In genomic region chr5:166166071-166166470, GRCh38 we compare ENCODE assay signal across 14 cellular contexts.
A peak's percentile ranks its signal among the peaks of the same experiment; 100 is the strongest.
DNase-seq lines count a peak whose midpoint lies in the region; ATAC-seq and TF ChIP-seq lines count a peak whose summit lies in the region.
"Had no signal": no experiment of that assay in that cellular context is flagged by ENCODE, and none has a peak within 500 bp of the region (broad histone marks: within the 10 kb centered on the region; RNA-seq: fewer than 3 reads in every experiment).

No MANE protein-coding gene starts in this region.

- H2AFZ ChIP-seq in GM23338: no peak overlapping the region

- peaks cover 17% of the 10 kb centered on the region for H3K4me1 ChIP-seq in GM23338 (ENCODE audit: insufficient read depth)
- H3K4me1 ChIP-seq in HUES48 (ENCODE audit: control insufficient read depth, insufficient read depth, low read length): peaks cover 27% of the 10 kb centered on the region
- peaks cover 22% of the 10 kb centered on the region for H3K4me1 ChIP-seq in iPS-18a (ENCODE audit: control insufficient read depth, low read depth, low read length)
- H3K4me1 ChIP-seq in colonic mucosa: no peaks in the 10 kb centered on the region

- no peaks in the 10 kb centered on the region for H3K9me2 ChIP-seq in GM23338 (ENCODE audit: insufficient read depth)

- H3K36me3 Mint-ChIP-seq in GM23338 (ENCODE audit: low read depth): no peaks in the 10 kb centered on the region
- H3K36me3 Mint-ChIP-seq in activated CD4-positive, alpha-beta T cell treated with anti-CD3 and anti-CD28 coated beads, Interleukin-2, amount 10 ng/mL, durations not matched to agents 24 days and 14 days (ENCODE audit: low read depth): no peaks in the 10 kb centered on the region

- DNase-seq in GM23338 (ENCODE audit: low spot score) (peak; percentile 5), NCI-H748 treated with DMSO at 0.1 percent for 48 hours (lab: John Stamatoyannopoulos, UW) (peak; percentile 83), colonic mucosa (no peak)
- no peak for DNase-seq in stimulated activated CD4-positive, alpha-beta T cell treated with anti-CD3 and anti-CD28 coated beads, Interleukin-1b, Interleukin-23, amount 100 ng/mL, for 48 hours
- DNase-seq in effector CD4-positive, alpha-beta T cell: no peak
- DNase-seq in activated CD4-positive, alpha-beta T cell treated with anti-CD3 and anti-CD28 coated beads, Interleukin-2, amount 10 ng/mL, durations not matched to agents 24 days and 14 days: no peak
- DNase-seq: NCI-H1436 treated with DMSO at 0.1 percent for 48 hours, NCI-H2171 treated with DMSO at 0.1 percent for 48 hours, NCI-H510A treated with DMSO at 0.1 percent for 48 hours, SIG-M5 had no signal

- H3K9ac ChIP-seq in HUES48 (ENCODE audit: low read depth, low read length) (no peak overlapping the region), iPS-18a (ENCODE audit: low read length) (no peak overlapping the region), colonic mucosa (ENCODE audit: low read depth in 2 of 2, low read length in 2 of 2) (no peak overlapping the region)

- no peaks in the 10 kb centered on the region for H3K79me2 ChIP-seq in GM23338 (replicated peaks; ENCODE audit: insufficient read depth)

- ATAC-seq in GM23338: peak; percentile 85
- ATAC-seq: HCT116, K562 had no signal

- no peak overlapping the region for H3K4me3 Mint-ChIP-seq in GM23338
- no peak overlapping the region for H3K4me3 Mint-ChIP-seq in activated CD4-positive, alpha-beta T cell treated with anti-CD3 and anti-CD28 coated beads, Interleukin-2, amount 10 ng/mL, durations not matched to agents 24 days and 14 days

- H3K9me3 ChIP-seq in HUES48 (ENCODE audit: control insufficient read depth, insufficient read depth, low read length): no peaks in the 10 kb centered on the region
- no peaks in the 10 kb centered on the region for H3K9me3 ChIP-seq in iPS-18a (ENCODE audit: control insufficient read depth, low read depth, low read length)
- no peaks in the 10 kb centered on the region for H3K9me3 ChIP-seq in colonic mucosa

- intact Hi-C loops in colonic mucosa (cut with DNase I): no loop called here
- intact Hi-C loops in activated CD4-positive, alpha-beta T cell treated with anti-CD3 and anti-CD28 coated beads, Interleukin-2, amount 10 ng/mL, durations not matched to agents 24 days and 14 days (cut with micrococcal nuclease): no loop called here

- H3K27ac ChIP-seq in GM23338 (ENCODE audit: low read depth) (peak overlapping the region; percentile 5; the same call in 1 of the 2 replicates), HUES48 (ENCODE audit: low read depth, low read length) (peak overlapping the region; percentile 53), iPS-18a (ENCODE audit: low read length) (peak overlapping the region; percentile 58), colonic mucosa (no peak overlapping the region)

- TF ChIP-seq CTCF in GM23338 (conservative IDR thresholded peaks at IDR 0.05; ENCODE audit: low read depth in 2 of 2) (no peak), colonic mucosa (IDR thresholded peaks at IDR 0.05) (no peak)

- no peak overlapping the region for H3K4me3 ChIP-seq in GM23338
- H3K4me3 ChIP-seq in HUES48 (ENCODE audit: low read depth, low read length): no peak overlapping the region
- no peak overlapping the region for H3K4me3 ChIP-seq in iPS-18a (ENCODE audit: low read length)
- H3K4me3 ChIP-seq in colonic mucosa: no peak overlapping the region
- H3K4me3 ChIP-seq: K562 had no signal

- H3K4me2 ChIP-seq in GM23338: no peak overlapping the region

- peaks cover 30% of the 10 kb centered on the region for H3K4me1 Mint-ChIP-seq in GM23338
- H3K4me1 Mint-ChIP-seq in activated CD4-positive, alpha-beta T cell treated with anti-CD3 and anti-CD28 coated beads, Interleukin-2, amount 10 ng/mL, durations not matched to agents 24 days and 14 days: no peaks in the 10 kb centered on the region

- no peaks in the 10 kb centered on the region for H3K9me3 Mint-ChIP-seq in GM23338
- H3K9me3 Mint-ChIP-seq in activated CD4-positive, alpha-beta T cell treated with anti-CD3 and anti-CD28 coated beads, Interleukin-2, amount 10 ng/mL, durations not matched to agents 24 days and 14 days: peaks cover 2% of the 10 kb centered on the region

- H3K27me3 Mint-ChIP-seq in GM23338 (ENCODE audit: insufficient read depth, low read depth, poor library complexity): peaks cover 2% of the 10 kb centered on the region
- H3K27me3 Mint-ChIP-seq in activated CD4-positive, alpha-beta T cell treated with anti-CD3 and anti-CD28 coated beads, Interleukin-2, amount 10 ng/mL, durations not matched to agents 24 days and 14 days: no peaks in the 10 kb centered on the region

- H3K36me3 ChIP-seq in GM23338 (ENCODE audit: insufficient read depth): no peaks in the 10 kb centered on the region
- H3K36me3 ChIP-seq in HUES48 (ENCODE audit: control insufficient read depth, insufficient read depth, low read length): no peaks in the 10 kb centered on the region
- no peaks in the 10 kb centered on the region for H3K36me3 ChIP-seq in iPS-18a (ENCODE audit: control insufficient read depth, low read depth, low read length)
- no peaks in the 10 kb centered on the region for H3K36me3 ChIP-seq in colonic mucosa

- H3K27me3 ChIP-seq in GM23338 (ENCODE audit: insufficient read depth): no peaks in the 10 kb centered on the region
- H3K27me3 ChIP-seq in HUES48 (ENCODE audit: control insufficient read depth, insufficient read depth, low read length): no peaks in the 10 kb centered on the region
- no peaks in the 10 kb centered on the region for H3K27me3 ChIP-seq in iPS-18a (ENCODE audit: control insufficient read depth, insufficient read depth, low read length)
- H3K27me3 ChIP-seq in colonic mucosa: no peaks in the 10 kb centered on the region

- no peaks in the 10 kb centered on the region for H3F3A ChIP-seq in GM23338 (replicated peaks; ENCODE audit: low read depth)

- H4K20me1 ChIP-seq in GM23338 (replicated peaks; ENCODE audit: insufficient read depth): no peaks in the 10 kb centered on the region

- no peak overlapping the region for H3K27ac Mint-ChIP-seq in GM23338
- H3K27ac Mint-ChIP-seq in activated CD4-positive, alpha-beta T cell treated with anti-CD3 and anti-CD28 coated beads, Interleukin-2, amount 10 ng/mL, durations not matched to agents 24 days and 14 days: no peak overlapping the region

TF ChIP-seq in GM23338, 12 proteins besides CTCF, POLR2A, EP300 and RAD21:
- TF ChIP-seq ETS1 (IDR thresholded peaks at IDR 0.05) (no peak), REST (IDR thresholded peaks at IDR 0.05; ENCODE audit: unreplicated experiment) (no peak)

Comparison
In these comparisons a context has a peak if more than half of its experiments do, and no peak if none do; other contexts are left out.
1. DNase-seq: peak in GM23338 (single experiment) and NCI-H748 treated with DMSO at 0.1 percent for 48 hours (single experiment); none in colonic mucosa (single experiment), stimulated activated CD4-positive, alpha-beta T cell treated with anti-CD3 and anti-CD28 coated beads, Interleukin-1b, Interleukin-23, amount 100 ng/mL, for 48 hours (single experiment), effector CD4-positive, alpha-beta T cell (single experiment) and activated CD4-positive, alpha-beta T cell treated with anti-CD3 and anti-CD28 coated beads, Interleukin-2, amount 10 ng/mL, durations not matched to agents 24 days and 14 days (single experiment).